In genomic region chr4:186727149-186727976, GRCh38 we compare ENCODE assay signal across 9 cellular contexts. TPM values are rescaled to one million over a fixed set of nuclear protein-coding genes. Genes with fewer than 3 reads are reported as not detected.
DNase-seq lines count a peak whose midpoint lies in the region; ATAC-seq and TF ChIP-seq lines count a peak whose summit lies in the region.
"Had no signal": no experiment of that assay in that cellular context is flagged by ENCODE, and none has a peak within 500 bp of the region (broad histone marks: within the 10 kb centered on the region; RNA-seq: fewer than 3 reads in every experiment).

No MANE protein-coding gene starts in this region.

- H3K4me3 Mint-ChIP-seq in T-cell: peak overlapping the region in 2 of 3 donors; percentile 31 to 55

- peaks cover 0 to under 1% (median 0%) of the 10 kb centered on the region in 3 donors for H3K9me3 Mint-ChIP-seq in T-cell

- intact Hi-C loops in sigmoid colon (cut with DNase I): loop anchor here (10.0 kb wide), 1 partner anchor 533 kb away; the partner anchor contains the start of gene CYP4V2

- DNase-seq in T-cell: no peak
- DNase-seq in sigmoid colon: no peak
- no peak for DNase-seq in stimulated activated naive CD4-positive, alpha-beta T cell treated with Interleukin-2 at 50 U/mL for 16 hours (lab: John Stamatoyannopoulos, UW)
- no peak for DNase-seq in nucleus accumbens (lab: John Stamatoyannopoulos, UW)
- no peak for DNase-seq in DMS53 (lab: John Stamatoyannopoulos, UW)
- DNase-seq: stimulated activated CD4-positive, alpha-beta T cell treated with anti-CD3 and anti-CD28 coated beads, Interleukin-1b, Interleukin-23, amount 100 ng/mL, for 48 hours had no signal

- peak overlapping the region; percentile 86 for H3K9ac ChIP-seq in ES-I3 (ENCODE audit: low read depth, low read length)

- no peaks in the 10 kb centered on the region for H3K9me3 ChIP-seq in ES-I3 (ENCODE audit: control insufficient read depth, insufficient read depth, low read length)
- no peaks in the 10 kb centered on the region for H3K9me3 ChIP-seq in gastroesophageal sphincter
- H3K9me3 ChIP-seq in sigmoid colon: no peaks in the 10 kb centered on the region

- TF ChIP-seq EP300 in gastroesophageal sphincter (IDR thresholded peaks at IDR 0.05) (no peak), sigmoid colon (IDR thresholded peaks at IDR 0.05) (no peak)

- 7 to 13% methylated on average over 14 to 16 of the region's 16 CpGs for WGBS in gastroesophageal sphincter (ENCODE audit: low coverage in 1 of 2), 2 donors
- 2 to 7% methylated on average over 16 of the region's 16 CpGs for WGBS in sigmoid colon, 2 donors

- TF ChIP-seq POLR2A in gastroesophageal sphincter (IDR thresholded peaks at IDR 0.05) (no peak), sigmoid colon (IDR thresholded peaks at IDR 0.05) (no peak)

- H3K4me3 ChIP-seq in gastroesophageal sphincter (peak overlapping the region; percentile 73 to 92), sigmoid colon (peak overlapping the region; percentile 73 to 91 (median 88))

- peak overlapping the region; percentile 81 to 99 (median 96) for H3K27ac ChIP-seq in gastroesophageal sphincter
- peak overlapping the region; percentile 87 to 97 (median 92) for H3K27ac ChIP-seq in sigmoid colon

- CTCF ChIA-PET in T-cell (lab: Charles Lee): no interaction called here

- H3K36me3 Mint-ChIP-seq in T-cell: no peaks in the 10 kb centered on the region

- no peaks in the 10 kb centered on the region for H3K27me3 ChIP-seq in gastroesophageal sphincter
- H3K27me3 ChIP-seq in sigmoid colon: no peaks in the 10 kb centered on the region

- no peak for TF ChIP-seq CTCF in gastroesophageal sphincter (IDR thresholded peaks at IDR 0.05)
- no peak for TF ChIP-seq CTCF in sigmoid colon (IDR thresholded peaks at IDR 0.05)

- H3K27me3 Mint-ChIP-seq in T-cell: peaks cover 38 to 47% of the 10 kb centered on the region in 2 donors

- no peak for ATAC-seq in T-cell (replicated peaks in 1 of 4)
- ATAC-seq in gastroesophageal sphincter: no peak
- no peak for ATAC-seq in HG03045 (IDR thresholded peaks at IDR 0.05; ENCODE audit: unreplicated experiment)

- POLR2A ChIA-PET in T-cell (lab: Charles Lee): no interaction called here

- peaks cover 0 to 23% (median 21%) of the 10 kb centered on the region in 3 donors for H3K4me1 Mint-ChIP-seq in T-cell

- H3K36me3 ChIP-seq in ES-I3 (ENCODE audit: insufficient read depth, low read length) (no peaks in the 10 kb centered on the region), gastroesophageal sphincter (no peaks in the 10 kb centered on the region), sigmoid colon (no peaks in the 10 kb centered on the region)

- H3K27ac Mint-ChIP-seq in T-cell: no peak overlapping the region

- peaks cover 15% of the 10 kb centered on the region for H3K4me1 ChIP-seq in ES-I3 (ENCODE audit: insufficient read depth, low read length)
- peaks cover 0 to 38% (median 0%) of the 10 kb centered on the region in 3 donors for H3K4me1 ChIP-seq in gastroesophageal sphincter
- peaks cover 0 to 27% (median 6%) of the 10 kb centered on the region in 4 donors for H3K4me1 ChIP-seq in sigmoid colon

RNA-seq across cellular contexts. Expression of gene FAT1, which starts 3.7 kb away (rescaled TPM):
- total RNA-seq in T-cell (1 to 10 TPM in 3 of 5 donors, not detected in 2; 1.0 to 1.5 (median 1.5) TPM), gastroesophageal sphincter (100 to 1,000 TPM in 3 of 4 donors, 10 to 100 TPM in 1; 84.4 to 279 (median 154) TPM), sigmoid colon (100 to 1,000 TPM in 3 of 4 donors, 10 to 100 TPM in 1; 93.1 to 146 (median 125) TPM)
- polyA plus RNA-seq in sigmoid colon: 10 to 100 TPM; 12.6 to 72.3 (median 15.0) TPM

Comparison
In these comparisons a context has a peak if more than half of its experiments do, and no peak if none do; other contexts are left out.
1. RNA of gene FAT1, which starts 3.7 kb away (total RNA-seq): 84.4 to 279 TPM in gastroesophageal sphincter and 93.1 to 146 TPM in sigmoid colon; 1.0 to 1.5 TPM in T-cell; every median in the first group is over 10 times any median in the second.